ENCODE assay signal across 8 cellular contexts in genomic region chr3:152268501-152269422, GRCh38. TPM values are rescaled to one million over a fixed set of nuclear protein-coding genes. Genes with fewer than 3 reads are reported as not detected.
DNase-seq lines count a peak whose midpoint lies in the region; ATAC-seq and TF ChIP-seq lines count a peak whose summit lies in the region.

MBNL1 (plus strand) TSS chr3:152268929; CDS start chr3:152300194, 31,265 bp downstream.

- H3K27me3 ChIP-seq in DOHH2 (ENCODE audit: control insufficient read depth, low read length): no peaks in the 10 kb centered on the region
- H3K27me3 ChIP-seq in GM23338 (ENCODE audit: insufficient read depth): peaks cover 17% of the 10 kb centered on the region

- peak within 1 kb of the TSS; percentile 93 for H3K27ac ChIP-seq in DOHH2 (ENCODE audit: low read depth, low read length)
- H3K27ac ChIP-seq in GM23338 (ENCODE audit: low read depth): peak within 1 kb of the TSS; percentile 27; the same call in 1 of the 2 replicates

- H3K4me3 ChIP-seq in DOHH2 (ENCODE audit: low read length) (peak within 1 kb of the TSS; percentile 95), GM23338 (peak within 1 kb of the TSS; percentile 92), fibroblast of mammary gland (ENCODE audit: control insufficient read depth, low read depth, low read length) (peak within 1 kb of the TSS; percentile 83)

- peaks cover 91% of the 10 kb centered on the region for H3K79me2 ChIP-seq in DOHH2 (ENCODE audit: control insufficient read depth, low read length)
- peaks cover 44% of the 10 kb centered on the region for H3K79me2 ChIP-seq in GM23338 (replicated peaks; ENCODE audit: insufficient read depth)

- peak within 1 kb of the TSS; percentile 96 for H2AFZ ChIP-seq in GM23338

- no peaks in the 10 kb centered on the region for H3K9me2 ChIP-seq in DOHH2 (replicated peaks; ENCODE audit: control insufficient read depth, low read length)
- H3K9me2 ChIP-seq in GM23338 (ENCODE audit: insufficient read depth): no peaks in the 10 kb centered on the region

- no peaks in the 10 kb centered on the region for H3K9me3 ChIP-seq in DOHH2 (ENCODE audit: control insufficient read depth, insufficient read depth, low read length)

- H3K4me2 ChIP-seq in DOHH2 (ENCODE audit: low read length): peak within 1 kb of the TSS; percentile 88
- H3K4me2 ChIP-seq in GM23338: peak within 1 kb of the TSS; percentile 96

- peak; percentile 88 for ATAC-seq in GM23338
- peak; percentile 55 to 65 for ATAC-seq in naive thymus-derived CD8-positive, alpha-beta T cell

- POLR2A ChIA-PET in naive thymus-derived CD8-positive, alpha-beta T cell (lab: Charles Lee): interaction anchor here (0.7 to 7.7 kb wide), 39 partner anchors 9 to 1506 kb away, joined by 3 to 194 read pairs (median 6); partner anchors contain the start of gene SIAH2

- no peaks in the 10 kb centered on the region for H3K9me3 Mint-ChIP-seq in GM23338
- no peaks in the 10 kb centered on the region for H3K9me3 Mint-ChIP-seq in activated T-helper 2 cell treated with anti-CD3 and anti-CD28 coated beads, Interferon-gamma antibody, Interleukin-2, Interleukin-4, amounts not matched to agents 10 μg/mL and 5 μg/mL and 100 μg/mL, durations not matched to agents 14 hours and 24 hours and 36 hours
- H3K9me3 Mint-ChIP-seq in naive thymus-derived CD8-positive, alpha-beta T cell: peaks cover 0 to 4% (median 0%) of the 10 kb centered on the region in 9 donors

- intact Hi-C loops in activated T-helper 2 cell treated with anti-CD3 and anti-CD28 coated beads, Interferon-gamma antibody, Interleukin-2, Interleukin-4, amounts not matched to agents 10 μg/mL and 5 μg/mL and 100 μg/mL, durations not matched to agents 14 hours and 24 hours and 36 hours (cut with micrococcal nuclease): loop anchor here (1.0 to 5.0 kb wide), 8 partner anchors 10 to 1506 kb away; partner anchors contain the start of genes RAP2B and SIAH2

- peaks cover 73% of the 10 kb centered on the region for H3K4me1 ChIP-seq in DOHH2 (ENCODE audit: control insufficient read depth, low read length)
- peaks cover 31% of the 10 kb centered on the region for H3K4me1 ChIP-seq in GM23338 (ENCODE audit: insufficient read depth)

- no peaks in the 10 kb centered on the region for H3K36me3 Mint-ChIP-seq in GM23338 (ENCODE audit: low read depth)
- H3K36me3 Mint-ChIP-seq in activated T-helper 2 cell treated with anti-CD3 and anti-CD28 coated beads, Interferon-gamma antibody, Interleukin-2, Interleukin-4, amounts not matched to agents 10 μg/mL and 5 μg/mL and 100 μg/mL, durations not matched to agents 14 hours and 24 hours and 36 hours (ENCODE audit: low read depth): peaks cover 37% of the 10 kb centered on the region
- peaks cover 9 to 22% (median 15%) of the 10 kb centered on the region in 3 donors for H3K36me3 Mint-ChIP-seq in naive thymus-derived CD8-positive, alpha-beta T cell

- peaks cover 5% of the 10 kb centered on the region for H3F3A ChIP-seq in DOHH2 (ENCODE audit: control insufficient read depth, insufficient read depth)
- no peaks in the 10 kb centered on the region for H3F3A ChIP-seq in GM23338 (replicated peaks; ENCODE audit: low read depth)

- H3K36me3 ChIP-seq in DOHH2 (ENCODE audit: control insufficient read depth, low read length) (peaks cover 57% of the 10 kb centered on the region), GM23338 (ENCODE audit: insufficient read depth) (no peaks in the 10 kb centered on the region)

- peaks cover 34% of the 10 kb centered on the region for H4K20me1 ChIP-seq in DOHH2 (ENCODE audit: control insufficient read depth, insufficient read depth, low read depth, low read length)
- H4K20me1 ChIP-seq in GM23338 (replicated peaks; ENCODE audit: insufficient read depth): no peaks in the 10 kb centered on the region

- peaks cover 35% of the 10 kb centered on the region for H3K4me1 Mint-ChIP-seq in GM23338
- peaks cover 54% of the 10 kb centered on the region for H3K4me1 Mint-ChIP-seq in activated T-helper 2 cell treated with anti-CD3 and anti-CD28 coated beads, Interferon-gamma antibody, Interleukin-2, Interleukin-4, amounts not matched to agents 10 μg/mL and 5 μg/mL and 100 μg/mL, durations not matched to agents 14 hours and 24 hours and 36 hours (ENCODE audit: low read depth)
- peaks cover 34 to 67% (median 61%) of the 10 kb centered on the region in 4 donors for H3K4me1 Mint-ChIP-seq in naive thymus-derived CD8-positive, alpha-beta T cell

- DNase-seq in GM23338 (ENCODE audit: low spot score) (peak; percentile 75), LoVo (ENCODE audit: low spot score) (peak; percentile 79), fibroblast of mammary gland (ENCODE audit: low read depth) (peak; percentile 71)
- peak; percentile 82 for DNase-seq in activated T-helper 2 cell treated with anti-CD3 and anti-CD28 coated beads, Interferon-gamma antibody, Interleukin-2, Interleukin-4, amounts not matched to agents 10 μg/mL and 5 μg/mL and 100 μg/mL, durations not matched to agents 14 hours and 24 hours and 36 hours (ENCODE audit: low spot score)
- peak; percentile 67 to 93 (median 82) for DNase-seq in naive thymus-derived CD8-positive, alpha-beta T cell
- peak; percentile 79 to 96 (median 87) for DNase-seq in stimulated activated naive CD4-positive, alpha-beta T cell (lab: John Stamatoyannopoulos, UW)

- H3K27ac Mint-ChIP-seq in GM23338: peak within 1 kb of the TSS; percentile 91
- H3K27ac Mint-ChIP-seq in activated T-helper 2 cell treated with anti-CD3 and anti-CD28 coated beads, Interferon-gamma antibody, Interleukin-2, Interleukin-4, amounts not matched to agents 10 μg/mL and 5 μg/mL and 100 μg/mL, durations not matched to agents 14 hours and 24 hours and 36 hours: peak within 1 kb of the TSS; percentile 96
- peak within 1 kb of the TSS; percentile 92 to 99 (median 98) for H3K27ac Mint-ChIP-seq in naive thymus-derived CD8-positive, alpha-beta T cell

- peak within 1 kb of the TSS; percentile 91 for H3K4me3 Mint-ChIP-seq in GM23338
- H3K4me3 Mint-ChIP-seq in activated T-helper 2 cell treated with anti-CD3 and anti-CD28 coated beads, Interferon-gamma antibody, Interleukin-2, Interleukin-4, amounts not matched to agents 10 μg/mL and 5 μg/mL and 100 μg/mL, durations not matched to agents 14 hours and 24 hours and 36 hours (ENCODE audit: low read depth): peak within 1 kb of the TSS; percentile 94
- H3K4me3 Mint-ChIP-seq in naive thymus-derived CD8-positive, alpha-beta T cell: peak within 1 kb of the TSS; percentile 77 to 99 (median 98)

- peaks cover 11% of the 10 kb centered on the region for H3K27me3 Mint-ChIP-seq in GM23338 (ENCODE audit: insufficient read depth, low read depth, poor library complexity)
- no peaks in the 10 kb centered on the region for H3K27me3 Mint-ChIP-seq in activated T-helper 2 cell treated with anti-CD3 and anti-CD28 coated beads, Interferon-gamma antibody, Interleukin-2, Interleukin-4, amounts not matched to agents 10 μg/mL and 5 μg/mL and 100 μg/mL, durations not matched to agents 14 hours and 24 hours and 36 hours (ENCODE audit: low read depth)
- no peaks in the 10 kb centered on the region for H3K27me3 Mint-ChIP-seq in naive thymus-derived CD8-positive, alpha-beta T cell

- peak; percentile 95 for TF ChIP-seq POLR2A in Raji (IDR thresholded peaks at IDR 0.05; ENCODE audit: insufficient read depth, low read depth, low read length)

- no peak for TF ChIP-seq CTCF in DOHH2 (IDR thresholded peaks at IDR 0.05; ENCODE audit: low read depth, low read length, poor library complexity, severe bottlenecking)
- TF ChIP-seq CTCF in GM23338 (conservative IDR thresholded peaks at IDR 0.05; ENCODE audit: low read depth in 2 of 2): no peak
- no peak for TF ChIP-seq CTCF in fibroblast of mammary gland (conservative IDR thresholded peaks at IDR 0.05; ENCODE audit: control insufficient read depth, insufficient read depth, low read depth, low read length)

TF ChIP-seq in GM23338, 12 proteins besides CTCF, POLR2A, EP300 and RAD21 (continues in another document):
- TF ChIP-seq POLR2AphosphoS5 (IDR thresholded peaks at IDR 0.05; ENCODE audit: low read depth) (peak; percentile 69), JUNB (IDR thresholded peaks at IDR 0.05; ENCODE audit: unreplicated experiment) (no peak), NANOG (IDR thresholded peaks at IDR 0.05; ENCODE audit: borderline replicate concordance) (no peak), EZH2phosphoT487 (IDR thresholded peaks at IDR 0.05; ENCODE audit: unreplicated experiment) (no peak)

RNA-seq across cellular contexts. Expression of gene MBNL1, which starts in this region (rescaled TPM):
- total RNA-seq in GM23338 (2014; rRNA removed; shearing (Covaris generic)): 15.7 and 23.2 TPM in 2 replicates
- 8.4 and 9.4 TPM in 2 replicates for polyA plus RNA-seq in GM23338 (2016; fragmentation: Nextera tagmentation; extraction: Ambion mirVana)
- 230 and 244 TPM in 2 replicates for total RNA-seq in activated T-helper 2 cell treated with anti-CD3 and anti-CD28 coated beads, Interferon-gamma antibody, Interleukin-2, Interleukin-4, amounts not matched to agents 10 μg/mL and 5 μg/mL and 100 μg/mL, durations not matched to agents 14 hours and 24 hours and 36 hours
- 100 to 1,000 TPM; 419 to 423 TPM for total RNA-seq in naive thymus-derived CD8-positive, alpha-beta T cell
- 100 to 1,000 TPM; 298 to 370 (median 331) TPM for polyA plus RNA-seq in naive thymus-derived CD8-positive, alpha-beta T cell

Comparison
In these comparisons a context has a peak if more than half of its experiments do, and no peak if none do; other contexts are left out.
1. Peak in every context shown above with its lines: DNase-seq, ATAC-seq, H3K4me3 ChIP-seq and H3K27ac ChIP-seq.
2. RNA of gene MBNL1 (polyA plus RNA-seq): 298 to 370 TPM in naive thymus-derived CD8-positive, alpha-beta T cell; 8.4 to 9.4 TPM in GM23338; every median in the first group is over 10 times any median in the second.